In the genomic region with DNA sequence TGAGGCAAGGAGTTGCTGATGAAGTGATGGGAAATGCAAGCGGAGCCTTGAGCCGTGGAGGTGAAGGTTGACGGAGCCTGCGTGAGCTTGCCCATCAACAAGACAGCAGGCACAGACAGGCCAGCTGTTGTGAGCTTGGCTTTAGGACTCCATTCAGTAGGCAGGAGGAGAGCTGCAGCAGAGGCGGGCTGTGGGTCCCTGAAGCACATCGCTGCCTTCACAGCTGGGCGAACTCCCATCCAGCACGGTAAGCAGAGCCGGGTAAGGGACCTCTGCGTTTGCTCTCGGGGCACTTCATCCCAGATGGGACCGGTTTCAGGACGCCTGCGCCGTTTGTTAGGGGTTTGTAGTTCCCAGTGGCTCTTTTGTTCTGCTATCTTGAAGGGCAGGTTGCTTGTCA, we compare ENCODE assay signal across 2 cellular contexts.
TF ChIP-seq lines count a peak whose summit lies in the region.

No MANE protein-coding gene starts in this region.

TF ChIP-seq in SK-N-SH, 30 proteins besides CTCF, POLR2A, EP300 and RAD21 (continued from another document):
- TF ChIP-seq, protein P1, sequence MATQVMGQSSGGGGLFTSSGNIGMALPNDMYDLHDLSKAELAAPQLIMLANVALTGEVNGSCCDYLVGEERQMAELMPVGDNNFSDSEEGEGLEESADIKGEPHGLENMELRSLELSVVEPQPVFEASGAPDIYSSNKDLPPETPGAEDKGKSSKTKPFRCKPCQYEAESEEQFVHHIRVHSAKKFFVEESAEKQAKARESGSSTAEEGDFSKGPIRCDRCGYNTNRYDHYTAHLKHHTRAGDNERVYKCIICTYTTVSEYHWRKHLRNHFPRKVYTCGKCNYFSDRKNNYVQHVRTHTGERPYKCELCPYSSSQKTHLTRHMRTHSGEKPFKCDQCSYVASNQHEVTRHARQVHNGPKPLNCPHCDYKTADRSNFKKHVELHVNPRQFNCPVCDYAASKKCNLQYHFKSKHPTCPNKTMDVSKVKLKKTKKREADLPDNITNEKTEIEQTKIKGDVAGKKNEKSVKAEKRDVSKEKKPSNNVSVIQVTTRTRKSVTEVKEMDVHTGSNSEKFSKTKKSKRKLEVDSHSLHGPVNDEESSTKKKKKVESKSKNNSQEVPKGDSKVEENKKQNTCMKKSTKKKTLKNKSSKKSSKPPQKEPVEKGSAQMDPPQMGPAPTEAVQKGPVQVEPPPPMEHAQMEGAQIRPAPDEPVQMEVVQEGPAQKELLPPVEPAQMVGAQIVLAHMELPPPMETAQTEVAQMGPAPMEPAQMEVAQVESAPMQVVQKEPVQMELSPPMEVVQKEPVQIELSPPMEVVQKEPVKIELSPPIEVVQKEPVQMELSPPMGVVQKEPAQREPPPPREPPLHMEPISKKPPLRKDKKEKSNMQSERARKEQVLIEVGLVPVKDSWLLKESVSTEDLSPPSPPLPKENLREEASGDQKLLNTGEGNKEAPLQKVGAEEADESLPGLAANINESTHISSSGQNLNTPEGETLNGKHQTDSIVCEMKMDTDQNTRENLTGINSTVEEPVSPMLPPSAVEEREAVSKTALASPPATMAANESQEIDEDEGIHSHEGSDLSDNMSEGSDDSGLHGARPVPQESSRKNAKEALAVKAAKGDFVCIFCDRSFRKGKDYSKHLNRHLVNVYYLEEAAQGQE (IDR thresholded peaks at IDR 0.05; ENCODE audit: low read depth, low read length) = no peak
- no peak for TF ChIP-seq YY1 (IDR thresholded peaks at IDR 0.05; ENCODE audit: low read depth)
- TF ChIP-seq MEF2A (IDR thresholded peaks at IDR 0.05; ENCODE audit: borderline replicate concordance, low read depth) = no peak
- TF ChIP-seq FOXJ3 (CRISPR knock-in tag; IDR thresholded peaks at IDR 0.05) = no peak
- TF ChIP-seq, protein P2, sequence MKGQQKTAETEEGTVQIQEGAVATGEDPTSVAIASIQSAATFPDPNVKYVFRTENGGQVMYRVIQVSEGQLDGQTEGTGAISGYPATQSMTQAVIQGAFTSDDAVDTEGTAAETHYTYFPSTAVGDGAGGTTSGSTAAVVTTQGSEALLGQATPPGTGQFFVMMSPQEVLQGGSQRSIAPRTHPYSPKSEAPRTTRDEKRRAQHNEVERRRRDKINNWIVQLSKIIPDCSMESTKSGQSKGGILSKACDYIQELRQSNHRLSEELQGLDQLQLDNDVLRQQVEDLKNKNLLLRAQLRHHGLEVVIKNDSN (IDR thresholded peaks at IDR 0.05; ENCODE audit: borderline replicate concordance, low read depth) = no peak
- TF ChIP-seq RXRA (IDR thresholded peaks at IDR 0.05; ENCODE audit: borderline replicate concordance, low read depth) = no peak
- no peak for TF ChIP-seq MXI1 (IDR thresholded peaks at IDR 0.05; ENCODE audit: low read depth, low read length)

TF ChIP-seq in SK-N-SH treated with all-trans-retinoic acid at 6 μM for 48 hours, 23 proteins besides CTCF, POLR2A, EP300 and RAD21 (continued from another document):
- TF ChIP-seq, protein P3, sequence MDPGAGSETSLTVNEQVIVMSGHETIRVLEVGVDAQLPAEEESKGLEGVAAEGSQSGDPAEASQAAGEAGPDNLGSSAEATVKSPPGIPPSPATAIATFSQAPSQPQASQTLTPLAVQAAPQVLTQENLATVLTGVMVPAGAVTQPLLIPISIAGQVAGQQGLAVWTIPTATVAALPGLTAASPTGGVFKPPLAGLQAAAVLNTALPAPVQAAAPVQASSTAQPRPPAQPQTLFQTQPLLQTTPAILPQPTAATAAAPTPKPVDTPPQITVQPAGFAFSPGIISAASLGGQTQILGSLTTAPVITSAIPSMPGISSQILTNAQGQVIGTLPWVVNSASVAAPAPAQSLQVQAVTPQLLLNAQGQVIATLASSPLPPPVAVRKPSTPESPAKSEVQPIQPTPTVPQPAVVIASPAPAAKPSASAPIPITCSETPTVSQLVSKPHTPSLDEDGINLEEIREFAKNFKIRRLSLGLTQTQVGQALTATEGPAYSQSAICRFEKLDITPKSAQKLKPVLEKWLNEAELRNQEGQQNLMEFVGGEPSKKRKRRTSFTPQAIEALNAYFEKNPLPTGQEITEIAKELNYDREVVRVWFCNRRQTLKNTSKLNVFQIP (CRISPR knock-in tag; IDR thresholded peaks at IDR 0.05; ENCODE audit: borderline replicate concordance, low read depth) = no peak
- TF ChIP-seq ZNF8 (CRISPR knock-in tag; IDR thresholded peaks at IDR 0.05) (no peak), TCF4 (CRISPR knock-in tag; IDR thresholded peaks at IDR 0.05; ENCODE audit: borderline replicate concordance) (no peak)
